Comparison of ENCODE assay signal across 9 cellular contexts in genomic region chr12:65565601-65566560, GRCh38.
DNase-seq lines count a peak whose midpoint lies in the region; ATAC-seq and TF ChIP-seq lines count a peak whose summit lies in the region.
"Had no signal": no experiment of that assay in that cellular context is flagged by ENCODE, and none has a peak within 500 bp of the region (broad histone marks: within the 10 kb centered on the region; RNA-seq: fewer than 3 reads in every experiment).

No MANE protein-coding gene starts in this region.

- no peak overlapping the region for H3T11ph ChIP-seq in H9 (ENCODE audit: low read length)

- H3K4me1 Mint-ChIP-seq in H9: peaks cover 8 to 12% of the 10 kb centered on the region in 2 experiments

- H2BK5ac ChIP-seq in H9 (ENCODE audit: insufficient read length, low read length): no peak overlapping the region

- ATAC-seq in GM19023 (IDR thresholded peaks at IDR 0.05; ENCODE audit: unreplicated experiment) (no peak), HG02840 (IDR thresholded peaks at IDR 0.05; ENCODE audit: low FRiP score, unreplicated experiment) (no peak), GM19455 (IDR thresholded peaks at IDR 0.05; ENCODE audit: unreplicated experiment) (no peak)

- H2BK120ac ChIP-seq in H9 (ENCODE audit: low read depth, low read length, poor library complexity, severe bottlenecking): no peak overlapping the region

- no CpG with 5 or more reads among the region's 11 CpGs for WGBS in H9 (ENCODE audit: extremely low coverage, insufficient read length, low lambda C conversion rate)

- H4K8ac ChIP-seq in H9 (replicated peaks; ENCODE audit: insufficient read length, low read depth, low read length): no peak overlapping the region

- no peak overlapping the region; a peak in 1 of 7 replicates for H3K27ac Mint-ChIP-seq in H9

- no peak overlapping the region for H4K5ac ChIP-seq in H9 (ENCODE audit: insufficient read length, low read depth, low read length)

- no peak overlapping the region for H2BK15ac ChIP-seq in H9 (ENCODE audit: low read depth, low read length)

- H3K9me3 ChIP-seq in BLaER1 (peaks cover 2% of the 10 kb centered on the region; the same call in 1 of the 2 replicates), H9 (ENCODE audit: control insufficient read depth, low read depth, low read length) (no peaks in the 10 kb centered on the region)

- no peak overlapping the region for H4K91ac ChIP-seq in H9 (ENCODE audit: insufficient read length, low read depth, low read length)

- H3K18ac ChIP-seq in H9 (ENCODE audit: insufficient read length, low read depth, low read length): no peak overlapping the region

- H3K4me2 ChIP-seq in BLaER1 (peak overlapping the region; percentile 60), H9 (ENCODE audit: insufficient read depth, insufficient read length, low read length) (no peak overlapping the region)

- H3K23ac ChIP-seq in H9 (ENCODE audit: insufficient read length, low read depth, low read length): no peak overlapping the region

- 0 out of 5 replicates have a peak, but pooled peaks cover 0 to 3% of the 10 kb centered on the region in 2 experiments for H3K9me3 Mint-ChIP-seq in H9

- H3K9ac ChIP-seq in BLaER1 (no peak overlapping the region), H9 (ENCODE audit: extremely low read depth, insufficient read length, low read length) (no peak overlapping the region)

- no peak overlapping the region for H2AK5ac ChIP-seq in H9 (ENCODE audit: insufficient read length, low read length)

- no peak overlapping the region for H3K4me3 Mint-ChIP-seq in H9

- no peaks in the 10 kb centered on the region for H3K36me3 ChIP-seq in BLaER1

- no peak overlapping the region for H3K14ac ChIP-seq in H9 (ENCODE audit: insufficient read depth, low read length)

- H3K27me3 Mint-ChIP-seq in H9 (ENCODE audit: low read depth): no peaks in the 10 kb centered on the region; the same call in 1 of the 2 replicates

- no peak overlapping the region for H2BK12ac ChIP-seq in H9 (ENCODE audit: insufficient read length, low read depth, low read length)

- no peak overlapping the region for H3K27ac ChIP-seq in BLaER1
- H3K27ac ChIP-seq in H9 (ENCODE audit: insufficient read length, low read depth, low read length): no peak overlapping the region

- peak; percentile 94 for DNase-seq in M059J (ENCODE audit: low read depth)
- peak; percentile 61 for DNase-seq in cerebellar cortex (ENCODE audit: low spot score)
- peak; percentile 37 for DNase-seq in kidney tubule cell (ENCODE audit: low spot score)
- no peak for DNase-seq in H9
- DNase-seq: NCI-H187 treated with DMSO at 0.1 percent for 48 hours had no signal

- H3K27me3 ChIP-seq in BLaER1 (no peaks in the 10 kb centered on the region), H9 (ENCODE audit: insufficient read depth, low read length) (no peaks in the 10 kb centered on the region)

- H2BK20ac ChIP-seq in H9 (ENCODE audit: low read depth, low read length, poor library complexity, severe bottlenecking): no peak overlapping the region

- H3K4me1 ChIP-seq in BLaER1 (peaks cover 19% of the 10 kb centered on the region), H9 (ENCODE audit: insufficient read depth, low read length) (no peaks in the 10 kb centered on the region)

- no peak overlapping the region for H3K4me3 ChIP-seq in BLaER1

- H3K4ac ChIP-seq in H9 (ENCODE audit: low read depth, low read length): no peak overlapping the region

- no peaks in the 10 kb centered on the region for H3K79me1 ChIP-seq in H9 (ENCODE audit: insufficient read depth, low read depth, low read length, poor library complexity, severe bottlenecking)

- no peaks in the 10 kb centered on the region for H3K36me3 Mint-ChIP-seq in H9 (ENCODE audit: insufficient read depth in 1 of 3, low read depth in 3 of 3)

- no peaks in the 10 kb centered on the region for H3K79me2 ChIP-seq in H9 (ENCODE audit: insufficient read depth, low read length)

- H2AFZ ChIP-seq in H9 (ENCODE audit: low read length): no peak overlapping the region

- H3K56ac ChIP-seq in H9 (ENCODE audit: insufficient read length, low read depth, low read length): no peak overlapping the region

- TF ChIP-seq CTCF in H9 (conservative IDR thresholded peaks at IDR 0.05): no peak

- no peaks in the 10 kb centered on the region for H3K23me2 ChIP-seq in H9 (ENCODE audit: insufficient read length, low read depth, low read length, poor library complexity, severe bottlenecking)

- H4K20me1 ChIP-seq in BLaER1 (no peaks in the 10 kb centered on the region), H9 (ENCODE audit: control insufficient read depth, insufficient read depth, insufficient read length) (no peaks in the 10 kb centered on the region)
